ENCODE assay signal across 11 cellular contexts in the genomic region with DNA sequence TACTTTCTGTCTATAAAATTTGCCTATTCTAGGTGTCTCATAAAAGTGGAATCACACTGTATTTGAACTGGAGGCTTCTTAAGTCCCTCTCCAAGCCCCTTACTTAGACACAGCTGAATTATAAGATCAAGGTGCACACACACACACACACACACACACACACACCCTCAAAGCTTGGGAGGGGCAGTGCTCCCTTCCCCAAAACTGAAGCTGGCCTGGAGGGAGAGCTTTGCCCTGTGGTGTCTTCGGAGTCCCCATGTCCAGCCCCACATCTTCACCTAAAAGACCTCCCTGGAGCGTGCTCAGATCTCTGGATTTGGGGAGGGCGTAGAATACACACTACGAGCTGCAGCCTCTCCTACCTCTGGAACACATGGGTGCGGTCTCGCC. TPM values are rescaled to one million over a fixed set of nuclear protein-coding genes. Genes with fewer than 3 reads are reported as not detected.
DNase-seq lines count a peak whose midpoint lies in the region; TF ChIP-seq lines count a peak whose summit lies in the region.
"Had no signal": no experiment of that assay in that cellular context is flagged by ENCODE, and none has a peak within 500 bp of the region (broad histone marks: within the 10 kb centered on the region; RNA-seq: fewer than 3 reads in every experiment).

No MANE protein-coding gene starts in this region.

- peak overlapping the region; percentile 91 to 99 (median 98) for H3K4me2 ChIP-seq in BLaER1 treated with 17β-estradiol and CSF1 and Interleukin-3, amounts not matched to agents 10 nM and 100 nM
- peak overlapping the region; percentile 99 for H3K4me2 ChIP-seq in hepatocyte

- peaks cover 18% of the 10 kb centered on the region for H3K79me2 ChIP-seq in hepatocyte

- DNase-seq in hepatocyte (ENCODE audit: low spot score) (no peak), prostate gland (ENCODE audit: low spot score) (no peak), DMS53 treated with DMSO at 0.1 percent for 48 hours (lab: John Stamatoyannopoulos, UW; ENCODE audit: unreplicated experiment) (no peak), H4 (ENCODE audit: low spot score) (no peak), NCI-H345 treated with DMSO at 0.1 percent for 48 hours (lab: John Stamatoyannopoulos, UW; ENCODE audit: unreplicated experiment) (no peak), T-helper 2 cell (no peak)
- DNase-seq: activated CD8-positive, alpha-beta T cell treated with anti-CD3 and anti-CD28 coated beads, Interleukin-2, amount 10 ng/mL, durations not matched to agents 7 days and 5 days; stimulated activated CD4-positive, alpha-beta T cell treated with anti-CD3 and anti-CD28 coated beads, Interleukin-4, amount 100 ng/mL, for 1 hour had no signal

- 31% methylated on average over 6 of the region's 6 CpGs for WGBS in hepatocyte (ENCODE audit: low lambda C conversion rate, missing lambda C conversion rate)
- 5% methylated on average over 6 of the region's 6 CpGs for WGBS in prostate gland

- no peak for TF ChIP-seq POLR2A in prostate gland (IDR thresholded peaks at IDR 0.05)

- peak overlapping the region in 9 of 11 experiments; percentile 59 to 81 (median 73); a peak in 12 of 22 replicates for H3K27ac ChIP-seq in BLaER1 treated with 17β-estradiol and CSF1 and Interleukin-3, amounts not matched to agents 10 nM and 100 nM
- no peak overlapping the region for H3K27ac ChIP-seq in hepatocyte
- peak overlapping the region; percentile 99 for H3K27ac ChIP-seq in prostate gland
- H3K27ac ChIP-seq: HL-60 had no signal

- peaks cover 21 to 52% (median 44%) of the 10 kb centered on the region in 11 experiments for H3K27me3 ChIP-seq in BLaER1 treated with 17β-estradiol and CSF1 and Interleukin-3, amounts not matched to agents 10 nM and 100 nM
- H3K27me3 ChIP-seq in hepatocyte (no peaks in the 10 kb centered on the region), prostate gland (replicated peaks; ENCODE audit: insufficient read depth) (no peaks in the 10 kb centered on the region)

- peak overlapping the region; percentile 65 to 80 (median 75) for H3K4me3 ChIP-seq in BLaER1 treated with 17β-estradiol and CSF1 and Interleukin-3, amounts not matched to agents 10 nM and 100 nM
- H3K4me3 ChIP-seq in WI38 (ENCODE audit: low read depth, low read length) (peak overlapping the region; percentile 72), hepatocyte (peak overlapping the region; percentile 99), prostate gland (peak overlapping the region; percentile 98)

- H3K9me2 ChIP-seq in hepatocyte (replicated peaks; ENCODE audit: insufficient read depth): no peaks in the 10 kb centered on the region

- H3K36me3 ChIP-seq in BLaER1 treated with 17β-estradiol and CSF1 and Interleukin-3, amounts not matched to agents 10 nM and 100 nM: no peaks in the 10 kb centered on the region
- H3K36me3 ChIP-seq in hepatocyte (replicated peaks; ENCODE audit: insufficient read depth, low read depth) (no peaks in the 10 kb centered on the region), prostate gland (no peaks in the 10 kb centered on the region)

- H3K9ac ChIP-seq in BLaER1 treated with 17β-estradiol and CSF1 and Interleukin-3, amounts not matched to agents 10 nM and 100 nM: peak overlapping the region; percentile 73 to 85 (median 80); a peak in 21 of 22 replicates

- intact Hi-C loops in prostate gland (cut with DNase I): no loop called here

- H3K4me1 ChIP-seq in BLaER1 treated with 17β-estradiol and CSF1 and Interleukin-3, amounts not matched to agents 10 nM and 100 nM: peaks cover 45 to 72% (median 62%) of the 10 kb centered on the region in 10 experiments
- H3K4me1 ChIP-seq in hepatocyte (ENCODE audit: insufficient read depth) (peaks cover 28% of the 10 kb centered on the region), prostate gland (replicated peaks) (peaks cover 16% of the 10 kb centered on the region)

- H3K9me3 ChIP-seq in BLaER1 treated with 17β-estradiol and CSF1 and Interleukin-3, amounts not matched to agents 10 nM and 100 nM (replicated peaks in 1 of 11): peaks cover 0 to 8% (median 0%) of the 10 kb centered on the region in 11 experiments; a peak in 3 of 22 replicates
- H3K9me3 ChIP-seq in hepatocyte (ENCODE audit: low read depth): no peaks in the 10 kb centered on the region
- no peaks in the 10 kb centered on the region for H3K9me3 ChIP-seq in prostate gland

- peaks cover 0 to 12% (median 0%) of the 10 kb centered on the region in 11 experiments; a peak in 2 of 22 replicates for H4K20me1 ChIP-seq in BLaER1 treated with 17β-estradiol and CSF1 and Interleukin-3, amounts not matched to agents 10 nM and 100 nM
- no peaks in the 10 kb centered on the region for H4K20me1 ChIP-seq in hepatocyte (ENCODE audit: insufficient read depth, poor library complexity, severe bottlenecking)

- TF ChIP-seq CTCF in WI38 (IDR thresholded peaks at IDR 0.05; ENCODE audit: low read depth, low read length) (no peak), hepatocyte (IDR thresholded peaks at IDR 0.05; ENCODE audit: poor library complexity) (no peak), prostate gland (IDR thresholded peaks at IDR 0.05) (no peak)

- peak overlapping the region; percentile 99 for H2AFZ ChIP-seq in hepatocyte

RNA-seq across cellular contexts. Expression of a gene that starts 0.8 kb away (rescaled TPM):
- total RNA-seq in hepatocyte (23.4 and 29.1 TPM in 2 replicates), prostate gland (10 to 100 TPM; 40.8 to 87.2 TPM)
- polyA plus RNA-seq in hepatocyte: 93.4 and 147 TPM in 2 replicates
- 9.7 and 9.9 TPM in 2 replicates for total RNA-seq in H4 (2014; rRNA removed; shearing (Covaris generic))
- total RNA-seq: activated CD8-positive, alpha-beta T cell treated with anti-CD3 and anti-CD28 coated beads, Interleukin-2, amount 10 ng/mL, durations not matched to agents 7 days and 5 days had no signal
